ENCODE assay signal across 1 cellular context in genomic region chr17:48641541-48642058, GRCh38.
TF ChIP-seq lines count a peak whose summit lies in the region.

No MANE protein-coding gene starts in this region.

TF ChIP-seq in H1, 55 proteins besides CTCF, POLR2A, EP300 and RAD21:
- TF ChIP-seq RNF2 (IDR thresholded peaks at IDR 0.05; ENCODE audit: borderline replicate concordance, low read depth, low read length, missing control alignments, poor library complexity, severe bottlenecking) (peak; percentile 65), EZH2 (IDR thresholded peaks at IDR 0.05; ENCODE audit: low read depth, low read length, severe bottlenecking) (peak; percentile 86), CEBPB (IDR thresholded peaks at IDR 0.05; ENCODE audit: low read depth, low read length) (no peak), SUZ12 (IDR thresholded peaks at IDR 0.05; ENCODE audit: low read length) (peak; percentile 5; the same call in 1 of the 2 replicates), HDAC6 (IDR thresholded peaks at IDR 0.05; ENCODE audit: low read depth, low read length) (no peak), PHF8 (conservative IDR thresholded peaks at IDR 0.05; ENCODE audit: low read depth, low read length) (no peak), CHD2 (IDR thresholded peaks at IDR 0.05; ENCODE audit: low read length) (no peak), FOSL1 (IDR thresholded peaks at IDR 0.05; ENCODE audit: insufficient read depth, low read depth, low read length) (no peak), CHD1 (IDR thresholded peaks at IDR 0.05; ENCODE audit: low read depth, low read length) (no peak)
- TF ChIP-seq, protein P1, sequence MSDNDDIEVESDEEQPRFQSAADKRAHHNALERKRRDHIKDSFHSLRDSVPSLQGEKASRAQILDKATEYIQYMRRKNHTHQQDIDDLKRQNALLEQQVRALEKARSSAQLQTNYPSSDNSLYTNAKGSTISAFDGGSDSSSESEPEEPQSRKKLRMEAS (IDR thresholded peaks at IDR 0.05), result no peak
